In the genomic region with DNA sequence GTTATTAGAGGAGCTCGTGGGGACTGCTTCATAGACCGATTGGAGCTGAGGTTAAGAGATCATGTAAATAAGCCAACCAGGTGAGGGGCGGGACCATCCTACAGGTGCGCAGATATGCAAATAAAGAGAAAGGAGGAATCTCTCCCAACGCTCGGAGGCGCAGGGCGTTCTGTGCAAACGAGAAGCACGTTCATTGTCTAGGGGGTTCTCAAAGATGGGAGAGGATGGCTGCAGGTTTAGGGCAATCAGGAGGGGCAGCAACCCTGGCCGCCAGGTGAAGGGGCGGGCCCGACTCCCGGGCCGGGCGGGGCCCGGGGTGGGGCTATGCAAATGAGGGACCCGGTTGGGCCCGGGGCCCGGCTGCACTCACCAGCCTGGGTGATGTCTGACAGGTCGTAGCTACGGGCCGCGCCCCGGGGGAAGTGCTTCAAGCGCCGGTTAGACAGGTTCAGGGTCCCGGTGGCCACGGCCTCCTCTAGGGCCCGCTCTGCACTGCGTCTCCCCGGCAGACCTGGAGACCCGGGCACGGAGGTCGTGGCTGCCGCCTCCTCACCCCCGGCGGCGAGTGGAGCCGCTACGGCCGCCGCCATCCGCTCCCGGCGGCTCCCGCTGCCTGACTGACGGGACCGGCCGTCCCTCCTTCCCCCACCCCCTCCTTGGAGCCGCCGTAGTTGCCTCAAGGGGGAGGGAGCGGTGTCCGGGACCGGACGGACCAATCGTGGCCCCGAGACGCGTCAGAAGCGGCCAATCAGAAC, we compare ENCODE assay signal across 8 cellular contexts. TPM values are rescaled to one million over a fixed set of nuclear protein-coding genes. Genes with fewer than 3 reads are reported as not detected.
DNase-seq lines count a peak whose midpoint lies in the region; ATAC-seq and TF ChIP-seq lines count a peak whose summit lies in the region.

A gene with protein sequence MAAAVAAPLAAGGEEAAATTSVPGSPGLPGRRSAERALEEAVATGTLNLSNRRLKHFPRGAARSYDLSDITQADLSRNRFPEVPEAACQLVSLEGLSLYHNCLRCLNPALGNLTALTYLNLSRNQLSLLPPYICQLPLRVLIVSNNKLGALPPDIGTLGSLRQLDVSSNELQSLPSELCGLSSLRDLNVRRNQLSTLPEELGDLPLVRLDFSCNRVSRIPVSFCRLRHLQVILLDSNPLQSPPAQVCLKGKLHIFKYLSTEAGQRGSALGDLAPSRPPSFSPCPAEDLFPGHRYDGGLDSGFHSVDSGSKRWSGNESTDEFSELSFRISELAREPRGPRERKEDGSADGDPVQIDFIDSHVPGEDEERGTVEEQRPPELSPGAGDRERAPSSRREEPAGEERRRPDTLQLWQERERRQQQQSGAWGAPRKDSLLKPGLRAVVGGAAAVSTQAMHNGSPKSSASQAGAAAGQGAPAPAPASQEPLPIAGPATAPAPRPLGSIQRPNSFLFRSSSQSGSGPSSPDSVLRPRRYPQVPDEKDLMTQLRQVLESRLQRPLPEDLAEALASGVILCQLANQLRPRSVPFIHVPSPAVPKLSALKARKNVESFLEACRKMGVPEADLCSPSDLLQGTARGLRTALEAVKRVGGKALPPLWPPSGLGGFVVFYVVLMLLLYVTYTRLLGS (minus strand): TSS at position 619 of the 755 bp plus-strand sequence. CDS start 29 bp downstream, at position 590.

- H3K27me3 ChIP-seq in uterus = no peaks in the 10 kb centered on the region

- no peaks in the 10 kb centered on the region for H3K36me3 ChIP-seq in uterus

- H3K27ac ChIP-seq in uterus = peak within 1 kb of the TSS; percentile 89 to 93

- peak within 1 kb of the TSS; percentile 98 for H3K4me3 Mint-ChIP-seq in natural killer cell treated with Interleukin-12 subunit alpha and Interleukin-12 subunit beta and Interleukin-15 and Interleukin-18, amount 100 ng/mL, for 72 hours

- H3K9me3 Mint-ChIP-seq in natural killer cell treated with Interleukin-12 subunit alpha and Interleukin-12 subunit beta and Interleukin-15 and Interleukin-18, amount 100 ng/mL, for 72 hours = no peaks in the 10 kb centered on the region

- H3K9me3 ChIP-seq in uterus = no peaks in the 10 kb centered on the region

- peak; percentile 70 for DNase-seq in DMS79 treated with DMSO at 0.1 percent for 48 hours (lab: John Stamatoyannopoulos, UW)
- DNase-seq in DMS79 (lab: John Stamatoyannopoulos, UW) = no peak
- DNase-seq in NCI-H460 (ENCODE audit: extremely low read depth, low read depth) = no peak
- DNase-seq in activated T-cell treated with anti-CD3 and anti-CD28 coated beads, Interleukin-2, amount 50 U/mL, for 1 hour = peak; percentile 74
- DNase-seq in natural killer cell treated with Interleukin-12 subunit alpha and Interleukin-12 subunit beta and Interleukin-15 and Interleukin-18, amount 100 ng/mL, for 72 hours (ENCODE audit: low spot score) = no peak
- peak in 1 of 2 donors; percentile 52 for DNase-seq in uterus

- TF ChIP-seq CTCF in uterus (IDR thresholded peaks at IDR 0.05) = peak in 1 of 4 experiments; percentile 41

- peak; percentile 27 for ATAC-seq in HG02798 (IDR thresholded peaks at IDR 0.05; ENCODE audit: poor library complexity, unreplicated experiment)
- ATAC-seq in esophagus mucosa = peak; percentile 60
- peak; percentile 32 to 55 for ATAC-seq in natural killer cell treated with Interleukin-12 subunit alpha and Interleukin-12 subunit beta and Interleukin-15 and Interleukin-18, amount 100 ng/mL, for 72 hours

- H3K36me3 Mint-ChIP-seq in natural killer cell treated with Interleukin-12 subunit alpha and Interleukin-12 subunit beta and Interleukin-15 and Interleukin-18, amount 100 ng/mL, for 72 hours = no peaks in the 10 kb centered on the region

- peak within 1 kb of the TSS; percentile 96 to 97 for H3K27ac Mint-ChIP-seq in natural killer cell treated with Interleukin-12 subunit alpha and Interleukin-12 subunit beta and Interleukin-15 and Interleukin-18, amount 100 ng/mL, for 72 hours

- peak; percentile 91 to 99 for TF ChIP-seq POLR2A in uterus (IDR thresholded peaks at IDR 0.05)

- peaks cover 25 to 29% of the 10 kb centered on the region in 2 donors for H3K4me1 Mint-ChIP-seq in natural killer cell treated with Interleukin-12 subunit alpha and Interleukin-12 subunit beta and Interleukin-15 and Interleukin-18, amount 100 ng/mL, for 72 hours (ENCODE audit: low read depth in 2 of 2)

- peaks cover 6 to 23% of the 10 kb centered on the region in 2 donors for H3K4me1 ChIP-seq in uterus

- intact Hi-C loops in uterus (cut with DNase I; ENCODE audit: low total_unique reads) = loop anchor here (10.0 kb wide), 1 partner anchor 89 kb away; a partner anchor contains a TSS

- peak within 1 kb of the TSS; percentile 86 to 98 for H3K4me3 ChIP-seq in uterus

- H3K27me3 Mint-ChIP-seq in natural killer cell treated with Interleukin-12 subunit alpha and Interleukin-12 subunit beta and Interleukin-15 and Interleukin-18, amount 100 ng/mL, for 72 hours = peaks cover 6 to 7% of the 10 kb centered on the region in 2 donors

RNA-seq across cellular contexts. Expression of the gene that starts here (rescaled TPM):
- 11.0 and 11.1 TPM in 2 replicates for total RNA-seq in NCI-H460 (2014; rRNA removed; shearing (Covaris generic))
- polyA plus RNA-seq in NCI-H460 (2014; cell fraction: nucleus; rRNA removed) = 38.7 and 44.4 TPM in 2 replicates
- total RNA-seq in esophagus mucosa (19.3 TPM), uterus (100 to 1,000 TPM in 1 of 4 donors, 10 to 100 TPM in 3; 11.5 to 179 (median 56.8) TPM)
- total RNA-seq in natural killer cell treated with Interleukin-12 subunit alpha and Interleukin-12 subunit beta and Interleukin-15 and Interleukin-18, amount 100 ng/mL, for 72 hours = 100 to 1,000 TPM; 125 to 150 TPM

Comparison
In these comparisons a context has a peak if more than half of its experiments do, and no peak if none do; other contexts are left out.
1. DNase-seq: peak in DMS79 treated with DMSO at 0.1 percent for 48 hours (single experiment) and activated T-cell treated with anti-CD3 and anti-CD28 coated beads, Interleukin-2, amount 50 U/mL, for 1 hour (single experiment); none in DMS79 (single experiment), NCI-H460 (single experiment) and natural killer cell treated with Interleukin-12 subunit alpha and Interleukin-12 subunit beta and Interleukin-15 and Interleukin-18, amount 100 ng/mL, for 72 hours (single experiment).
2. Peak in every context shown above with its lines, with median percentiles within 50 percentile points of each other: ATAC-seq.